Comparison of ENCODE assay signal across 17 cellular contexts in genomic region chr4:14348506-14348905, GRCh38.
DNase-seq lines count a peak whose midpoint lies in the region; ATAC-seq and TF ChIP-seq lines count a peak whose summit lies in the region.
"Had no signal": no experiment of that assay in that cellular context is flagged by ENCODE, and none has a peak within 500 bp of the region (broad histone marks: within the 10 kb centered on the region; RNA-seq: fewer than 3 reads in every experiment).

No MANE protein-coding gene starts in this region.

- no peaks in the 10 kb centered on the region for H3K4me1 ChIP-seq in IMR-90 (ENCODE audit: control insufficient read depth, insufficient read depth, low read length)

- peak; percentile 4 for DNase-seq in IMR-90
- peak; percentile 24 for DNase-seq in astrocyte of the hippocampus (ENCODE audit: low read depth, low spot score)
- peak; percentile 71 for DNase-seq in fibroblast of the aortic adventitia (ENCODE audit: low read depth)
- DNase-seq in cerebellar cortex (ENCODE audit: low spot score) = no peak
- no peak for DNase-seq in posterior cingulate gyrus
- DNase-seq: C1 segment of cervical spinal cord; DMS 273 treated with DMSO at 0.1 percent for 48 hours; EL; NCI-H1092; NCI-H2227 treated with DMSO at 0.1 percent for 48 hours; NCI-H526; NK-92 treated with Interleukin-12 subunit alpha and Interleukin-12 subunit beta, amount 100 ng/mL, for 24 hours; OCI-M1 had no signal

- no peak overlapping the region for H3K4me2 ChIP-seq in IMR-90 (ENCODE audit: low read depth, low read length)

- no peak overlapping the region for H3K9ac ChIP-seq in IMR-90 (ENCODE audit: low read depth, low read length)

- no peak overlapping the region for H2AK9ac ChIP-seq in IMR-90 (replicated peaks; ENCODE audit: low read depth, low read length, poor library complexity)

- no peaks in the 10 kb centered on the region for H4K20me1 ChIP-seq in IMR-90 (ENCODE audit: insufficient read depth, low read length)

- POLR2A ChIA-PET in IMR-90 (lab: Charles Lee; ENCODE audit: unreplicated experiment) = no interaction called here

- no peak overlapping the region for H2BK5ac ChIP-seq in IMR-90 (ENCODE audit: low read depth, low read length, poor library complexity, severe bottlenecking)

- H3K14ac ChIP-seq in IMR-90 (replicated peaks; ENCODE audit: low read depth, low read length) = no peak overlapping the region

- no peak overlapping the region for H4K8ac ChIP-seq in IMR-90 (ENCODE audit: low read depth in 2 of 2, low read length in 2 of 2)

- TF ChIP-seq CTCF in IMR-90 (conservative IDR thresholded peaks at IDR 0.05; ENCODE audit: low read depth, low read length) = no peak
- no peak for TF ChIP-seq CTCF in fibroblast of the aortic adventitia (IDR thresholded peaks at IDR 0.05; ENCODE audit: insufficient read depth, low read length)

- no peak for TF ChIP-seq RAD21 in IMR-90 (IDR thresholded peaks at IDR 0.05; ENCODE audit: low read length)

- H3K27ac ChIP-seq in IMR-90 (ENCODE audit: insufficient read depth, low read length) = no peak overlapping the region

- CTCF ChIA-PET in IMR-90 (lab: Yijun Ruan, JAX) = no interaction called here

- no peak overlapping the region for H2AK5ac ChIP-seq in IMR-90 (ENCODE audit: low read depth, low read length)

- no peak for TF ChIP-seq POLR2A in IMR-90 (IDR thresholded peaks at IDR 0.05; ENCODE audit: low read depth, low read length)

- H3K18ac ChIP-seq in IMR-90 (ENCODE audit: low read depth, low read length) = no peak overlapping the region

- H3K56ac ChIP-seq in IMR-90 (ENCODE audit: extremely low read depth, insufficient read depth, low read length) = no peak overlapping the region

- no peaks in the 10 kb centered on the region for H3K79me1 ChIP-seq in IMR-90 (ENCODE audit: low read depth in 1 of 2, low read length in 2 of 2)

- H3K27me3 ChIP-seq in IMR-90 (ENCODE audit: control insufficient read depth, insufficient read depth, low read length) = no peaks in the 10 kb centered on the region

- H2BK15ac ChIP-seq in IMR-90 (ENCODE audit: low read depth, low read length) = no peak overlapping the region

- no peak overlapping the region for H2BK20ac ChIP-seq in IMR-90 (ENCODE audit: low read depth, low read length)

- no peaks in the 10 kb centered on the region for H3K9me1 ChIP-seq in IMR-90 (ENCODE audit: insufficient read depth, low read length)

- H4K5ac ChIP-seq in IMR-90 (ENCODE audit: low read depth, low read length) = no peak overlapping the region

- no peaks in the 10 kb centered on the region for H3K36me3 ChIP-seq in IMR-90 (ENCODE audit: control insufficient read depth, insufficient read depth, low read length)

- no peak overlapping the region for H3K23ac ChIP-seq in IMR-90 (ENCODE audit: low read depth, low read length)

- 57% methylated on average over 1 of the region's 2 CpGs; no CpG with 5 or more reads in 1 of the 2 experiments for WGBS in IMR-90 (ENCODE audit: extremely low coverage in 2 of 2, insufficient read length in 1 of 2), 2 experiments

- no peak overlapping the region for H3K4ac ChIP-seq in IMR-90 (ENCODE audit: low read depth, low read length)

- intact Hi-C loops in IMR-90 (cut with micrococcal nuclease) (loop anchor here (10.0 kb wide), 1 partner anchor 694 kb away; no protein-coding TSS in a partner anchor), posterior cingulate gyrus (cut with DNase I) (no loop called here)

- H4K91ac ChIP-seq in IMR-90 (ENCODE audit: insufficient read depth, low read depth, low read length) = no peak overlapping the region

- in situ Hi-C loops in IMR-90 (cut with MboI; ENCODE audit: low sequenced_read_pairs) = no loop called here

- H3K9me3 ChIP-seq in IMR-90 (ENCODE audit: control insufficient read depth, insufficient read depth, low read length) = no peaks in the 10 kb centered on the region

- no peak overlapping the region for H2AFZ ChIP-seq in IMR-90 (replicated peaks; ENCODE audit: low read length, poor library complexity)

- BruUV-seq in IMR-90 (replicated peaks; lab: Mats Ljungman, UMichigan) = no TSS peak

- dilution Hi-C loops in IMR-90 (cut with HindIII; ENCODE audit: low sequenced_read_pairs, unreplicated experiment) = no loop called here

- H2BK120ac ChIP-seq in IMR-90 (ENCODE audit: low read depth, low read length) = no peak overlapping the region

- ATAC-seq in IMR-90 (ENCODE audit: low read depth) = no peak
- no peak for ATAC-seq in GM19035 (IDR thresholded peaks at IDR 0.05; ENCODE audit: unreplicated experiment)
- ATAC-seq in HG03432 (IDR thresholded peaks at IDR 0.05; ENCODE audit: unreplicated experiment) = no peak
- ATAC-seq: HCT116, K562 had no signal

- no peak overlapping the region for H3K4me3 ChIP-seq in IMR-90 (ENCODE audit: insufficient read depth, low read depth, low read length)
- H3K4me3 ChIP-seq in fibroblast of the aortic adventitia (ENCODE audit: low read depth, low read length) = no peak overlapping the region
- H3K4me3 ChIP-seq: K562 had no signal

TF ChIP-seq in IMR-90, 13 proteins besides CTCF, POLR2A, EP300 and RAD21:
- TF ChIP-seq MAZ (IDR thresholded peaks at IDR 0.05; ENCODE audit: borderline replicate concordance, low read depth, low read length) (no peak), BHLHE40 (IDR thresholded peaks at IDR 0.05; ENCODE audit: low read depth, low read length) (no peak)
- TF ChIP-seq, protein P1, sequence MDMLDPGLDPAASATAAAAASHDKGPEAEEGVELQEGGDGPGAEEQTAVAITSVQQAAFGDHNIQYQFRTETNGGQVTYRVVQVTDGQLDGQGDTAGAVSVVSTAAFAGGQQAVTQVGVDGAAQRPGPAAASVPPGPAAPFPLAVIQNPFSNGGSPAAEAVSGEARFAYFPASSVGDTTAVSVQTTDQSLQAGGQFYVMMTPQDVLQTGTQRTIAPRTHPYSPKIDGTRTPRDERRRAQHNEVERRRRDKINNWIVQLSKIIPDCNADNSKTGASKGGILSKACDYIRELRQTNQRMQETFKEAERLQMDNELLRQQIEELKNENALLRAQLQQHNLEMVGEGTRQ (IDR thresholded peaks at IDR 0.05; ENCODE audit: low read depth, low read length) = no peak
TF ChIP-seq in IMR-90: peak in this region for 0.

Comparison
In these comparisons a context has a peak if more than half of its experiments do, and no peak if none do; other contexts are left out.
1. DNase-seq: peak in IMR-90 (single experiment), astrocyte of the hippocampus (single experiment) and fibroblast of the aortic adventitia (single experiment); none in cerebellar cortex (single experiment) and posterior cingulate gyrus (0 of 10).